Comparison of ENCODE assay signal across 14 cellular contexts in genomic region chr16:27764869-27765675, GRCh38.
DNase-seq lines count a peak whose midpoint lies in the region; ATAC-seq and TF ChIP-seq lines count a peak whose summit lies in the region.
"Had no signal": no experiment of that assay in that cellular context is flagged by ENCODE, and none has a peak within 500 bp of the region (broad histone marks: within the 10 kb centered on the region; RNA-seq: fewer than 3 reads in every experiment).

No MANE protein-coding gene starts in this region.

- H3K4me3 ChIP-seq in lower lobe of right lung (no peak overlapping the region), spleen (no peak overlapping the region), MM.1S (ENCODE audit: low read length) (no peak overlapping the region)
- H3K4me3 ChIP-seq: BLaER1 treated with 17β-estradiol and CSF1 and Interleukin-3, amounts not matched to agents 10 nM and 100 nM; HAP-1 had no signal

- H3K36me3 ChIP-seq in lower lobe of right lung (peaks cover 56% of the 10 kb centered on the region), spleen (peaks cover 0 to 95% (median 61%) of the 10 kb centered on the region in 6 donors), MM.1S (replicated peaks; ENCODE audit: insufficient read depth, low read length) (no peaks in the 10 kb centered on the region)
- H3K36me3 ChIP-seq: HAP-1 had no signal

- POLR2A ChIA-PET in RWPE1 (lab: Yijun Ruan, JAX; ENCODE audit: low non-redundant PET) = no interaction called here

- TF ChIP-seq EP300 in Ishikawa (IDR thresholded peaks at IDR 0.05; ENCODE audit: borderline replicate concordance) = no peak

- peak overlapping the region; percentile 45 for H3K27ac ChIP-seq in RWPE1
- H3K27ac ChIP-seq in lower lobe of right lung = no peak overlapping the region
- no peak overlapping the region for H3K27ac ChIP-seq in spleen
- H3K27ac ChIP-seq in MM.1S (ENCODE audit: low read length) = no peak overlapping the region

- H3K79me2 ChIP-seq in MM.1S (ENCODE audit: low read length) = no peaks in the 10 kb centered on the region

- H2AFZ ChIP-seq in MM.1S (ENCODE audit: low read length) = no peak overlapping the region

- intact Hi-C loops in lower lobe of right lung (cut with DNase I) = no loop called here
- intact Hi-C loops in spleen (cut with DNase I; ENCODE audit: low total_unique reads) = no loop called here
- intact Hi-C loops in posterior vena cava (cut with DNase I) = no loop called here

- no peak for TF ChIP-seq RAD21 in Ishikawa (IDR thresholded peaks at IDR 0.05; ENCODE audit: low read depth)

- H3F3A ChIP-seq in MM.1S (ENCODE audit: insufficient read depth, low read length) = no peaks in the 10 kb centered on the region

- TF ChIP-seq POLR2A in spleen (IDR thresholded peaks at IDR 0.05) = no peak

- ATAC-seq in lower lobe of right lung (no peak), HG03520 (IDR thresholded peaks at IDR 0.05; ENCODE audit: unreplicated experiment) (no peak)

- H3K27me3 ChIP-seq in lower lobe of right lung (ENCODE audit: low read depth) (no peaks in the 10 kb centered on the region), spleen (replicated peaks in 1 of 7) (no peaks in the 10 kb centered on the region), MM.1S (replicated peaks; ENCODE audit: insufficient read depth, low read length) (no peaks in the 10 kb centered on the region)
- H3K27me3 ChIP-seq: BLaER1 treated with 17β-estradiol and CSF1 and Interleukin-3, amounts not matched to agents 10 nM and 100 nM had no signal

- no peak for DNase-seq in RWPE1 (ENCODE audit: low spot score)
- peak; percentile 33 for DNase-seq in lower lobe of right lung
- peak; percentile 19 for DNase-seq in spleen
- DNase-seq in effector CD8-positive, alpha-beta T cell (lab: John Stamatoyannopoulos, UW) = no peak
- DNase-seq in MM.1S = no peak
- DNase-seq in posterior vena cava (ENCODE audit: low spot score) = no peak
- DNase-seq: ACHN; Calu3; CD4-positive, alpha-beta T cell; DMS 273 treated with DMSO at 0.1 percent for 48 hours had no signal

- no peaks in the 10 kb centered on the region for H3K4me1 ChIP-seq in lower lobe of right lung
- peaks cover 0 to 7% (median 0%) of the 10 kb centered on the region in 6 donors for H3K4me1 ChIP-seq in spleen
- H3K4me1 ChIP-seq in MM.1S (ENCODE audit: low read length) = no peaks in the 10 kb centered on the region
- H3K4me1 ChIP-seq: HAP-1 had no signal

- H3K4me2 ChIP-seq in MM.1S (ENCODE audit: low read depth, low read length) = no peak overlapping the region
- H3K4me2 ChIP-seq: BLaER1 treated with 17β-estradiol and CSF1 and Interleukin-3, amounts not matched to agents 10 nM and 100 nM had no signal

- WGBS in spleen, 5 donors = 86 to 89% (median 88%) methylated on average over 8 of the region's 8 CpGs

- TF ChIP-seq CTCF in RWPE1 (conservative IDR thresholded peaks at IDR 0.05; ENCODE audit: low read depth) = no peak
- TF ChIP-seq CTCF in lower lobe of right lung (IDR thresholded peaks at IDR 0.05) = no peak
- TF ChIP-seq CTCF in spleen (IDR thresholded peaks at IDR 0.05 in 8 of 11, conservative IDR thresholded peaks at IDR 0.05 in 3 of 11) = no peak
- no peak for TF ChIP-seq CTCF in MM.1S (IDR thresholded peaks at IDR 0.05; ENCODE audit: low read length)

- H3K9me3 ChIP-seq in lower lobe of right lung (no peaks in the 10 kb centered on the region), spleen (peaks cover 0 to 14% (median 10%) of the 10 kb centered on the region in 8 donors), MM.1S (replicated peaks; ENCODE audit: insufficient read depth, low read length) (no peaks in the 10 kb centered on the region)
- H3K9me3 ChIP-seq: HAP-1 had no signal

- no peaks in the 10 kb centered on the region for H3K9me2 ChIP-seq in MM.1S (replicated peaks; ENCODE audit: insufficient read depth, low read length)

- CTCF ChIA-PET in RWPE1 (lab: Yijun Ruan, JAX) = interaction anchor here (0.7 kb wide), 1 partner anchor 37 kb away, joined by 3 read pairs; no protein-coding TSS in a partner anchor

- no peak overlapping the region for H3K9ac ChIP-seq in MM.1S (ENCODE audit: low read length)
- H3K9ac ChIP-seq: BLaER1 treated with 17β-estradiol and CSF1 and Interleukin-3, amounts not matched to agents 10 nM and 100 nM had no signal

- H4K20me1 ChIP-seq in MM.1S (ENCODE audit: insufficient read depth, low read length) = no peaks in the 10 kb centered on the region
- H4K20me1 ChIP-seq: BLaER1 treated with 17β-estradiol and CSF1 and Interleukin-3, amounts not matched to agents 10 nM and 100 nM had no signal

TF ChIP-seq in Ishikawa, 13 proteins besides CTCF, POLR2A, EP300 and RAD21:
- TF ChIP-seq ZBTB7A (IDR thresholded peaks at IDR 0.05; ENCODE audit: low read depth) (no peak), MAX (IDR thresholded peaks at IDR 0.05) (peak; percentile 69)

Comparison
In these comparisons a context has a peak if more than half of its experiments do, and no peak if none do; other contexts are left out.
1. DNase-seq: peak in lower lobe of right lung (single experiment) and spleen (single experiment); none in RWPE1 (single experiment), effector CD8-positive, alpha-beta T cell (single experiment), MM.1S (single experiment) and posterior vena cava (single experiment).